ENCODE assay signal across 1 cellular context in genomic region chr19:1068111-1069001, GRCh38.
TF ChIP-seq lines count a peak whose summit lies in the region.

No MANE protein-coding gene starts in this region.

TF ChIP-seq in HepG2, 621 proteins besides CTCF, POLR2A, EP300 and RAD21 (continued from another document):
- TF ChIP-seq RERE (CRISPR knock-in tag; IDR thresholded peaks at IDR 0.05; ENCODE audit: low read depth) (no peak), ATF7 (IDR thresholded peaks at IDR 0.05) (no peak), ATF7 (CRISPR knock-in tag; IDR thresholded peaks at IDR 0.05) (no peak), CCAR2 (optimal IDR thresholded peaks at IDR 0.05; ENCODE audit: low read depth, low read length) (no peak), WIZ (CRISPR knock-in tag; IDR thresholded peaks at IDR 0.05) (no peak), MTF2 (CRISPR knock-in tag; IDR thresholded peaks at IDR 0.05; ENCODE audit: borderline replicate concordance) (no peak), NR2F6 (IDR thresholded peaks at IDR 0.05) (peak; percentile 92), NR2F6 (CRISPR knock-in tag; IDR thresholded peaks at IDR 0.05) (peak; percentile 95), RXRA (CRISPR knock-in tag; IDR thresholded peaks at IDR 0.05) (no peak), BHLHE40 (IDR thresholded peaks at IDR 0.05; ENCODE audit: low read length) (no peak), ZFP1 (CRISPR knock-in tag; IDR thresholded peaks at IDR 0.05) (no peak), KDM4B (CRISPR knock-in tag; IDR thresholded peaks at IDR 0.05) (no peak), RBFOX2 (IDR thresholded peaks at IDR 0.05; ENCODE audit: low read depth, low read length) (no peak), ZNF598 (CRISPR knock-in tag; IDR thresholded peaks at IDR 0.05; ENCODE audit: borderline replicate concordance) (no peak), RBAK (CRISPR knock-in tag; IDR thresholded peaks at IDR 0.05) (no peak), IRX3 (CRISPR knock-in tag; IDR thresholded peaks at IDR 0.05; ENCODE audit: borderline replicate concordance, low read depth) (no peak), CHCHD3 (CRISPR knock-in tag; IDR thresholded peaks at IDR 0.05) (no peak), ZNF674 (CRISPR knock-in tag; IDR thresholded peaks at IDR 0.05; ENCODE audit: low read depth) (no peak), TBX3 (IDR thresholded peaks at IDR 0.05; ENCODE audit: borderline replicate concordance) (no peak), NR2C2 (CRISPR knock-in tag; IDR thresholded peaks at IDR 0.05; ENCODE audit: borderline replicate concordance) (peak; percentile 90), ZFP37 (CRISPR knock-in tag; IDR thresholded peaks at IDR 0.05; ENCODE audit: borderline replicate concordance) (no peak)
